In the genomic region with DNA sequence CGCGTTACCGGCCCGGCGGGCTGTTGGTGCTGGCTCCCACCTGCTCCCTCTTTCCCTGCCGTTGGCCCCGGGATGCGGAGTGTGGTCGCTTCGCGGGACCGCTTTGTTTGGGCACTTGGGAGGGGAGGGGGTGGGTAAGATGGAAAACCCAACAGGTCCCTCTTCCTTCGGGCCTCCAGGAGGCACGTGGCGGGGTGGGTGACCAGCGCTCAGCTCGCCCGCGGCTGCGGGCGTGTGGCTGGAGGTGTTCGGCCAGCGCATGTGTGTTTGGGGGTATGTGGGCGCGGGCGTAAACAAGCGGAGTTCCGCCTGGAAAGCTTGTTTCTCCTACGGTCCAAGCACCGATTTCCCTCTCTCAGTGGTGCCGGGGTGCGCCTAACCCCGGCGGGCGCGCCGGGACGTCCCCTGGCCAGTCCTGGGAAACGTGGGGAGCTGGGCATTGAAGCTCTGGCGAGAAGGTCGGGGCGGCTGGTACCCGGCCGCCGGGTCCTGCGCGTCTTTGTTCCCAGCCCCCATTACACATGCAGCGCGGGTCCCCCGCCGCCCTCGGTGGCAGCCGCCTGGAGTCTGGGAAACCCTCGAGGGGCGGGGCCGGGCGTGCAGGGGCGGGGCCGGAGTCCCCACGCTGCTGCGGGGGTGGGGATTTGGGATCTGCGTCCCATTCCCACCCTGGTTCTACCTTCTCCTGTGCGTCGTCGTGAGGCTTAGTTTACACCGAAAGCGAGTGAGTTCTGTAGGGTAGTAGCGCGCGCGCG, we compare ENCODE assay signal across 8 cellular contexts. TPM values are rescaled to one million over a fixed set of nuclear protein-coding genes. Genes with fewer than 3 reads are reported as not detected.
DNase-seq lines count a peak whose midpoint lies in the region; ATAC-seq and TF ChIP-seq lines count a peak whose summit lies in the region.

No MANE protein-coding gene starts in this region.

- ATAC-seq in PC-3 (peak; percentile 61), heart left ventricle (peak; percentile 48 to 72 (median 66))

- H3K9me2 ChIP-seq in PC-3 (replicated peaks; ENCODE audit: low read length): no peaks in the 10 kb centered on the region

- H3K9me3 ChIP-seq in PC-3 (ENCODE audit: low read length) (no peaks in the 10 kb centered on the region; the same call in 1 of the 2 replicates), adipocyte (ENCODE audit: control insufficient read depth, low read length) (no peaks in the 10 kb centered on the region), heart left ventricle (no peaks in the 10 kb centered on the region)

- intact Hi-C loops in PC-3 (cut with micrococcal nuclease) (loop anchor here (1.0 to 10.0 kb wide), 3 partner anchors 106 to 450 kb away; a partner anchor contains a TSS), heart left ventricle (cut with DNase I) (loop anchor here in 2 of 10 donors (5.0 to 10.0 kb wide), 2 partner anchors 318 to 320 kb away; a partner anchor contains a TSS)

- peak overlapping the region; percentile 18; the same call in 1 of the 2 replicates for H3K27ac ChIP-seq in PC-3 (ENCODE audit: low read length)
- H3K27ac ChIP-seq in heart left ventricle: peak overlapping the region in 11 of 12 donors; percentile 71 to 95 (median 81)

- BruUV-seq in PC-3 (replicated peaks; lab: Mats Ljungman, UMichigan): TSS peak; percentile 54

- no peak for TF ChIP-seq POLR2A in heart left ventricle (IDR thresholded peaks at IDR 0.05)

- no peaks in the 10 kb centered on the region for H3K27me3 Mint-ChIP-seq in osteocyte (ENCODE audit: unreplicated experiment)

- peaks cover 27% of the 10 kb centered on the region for H3K4me1 Mint-ChIP-seq in osteocyte (ENCODE audit: unreplicated experiment)

- H3K4me3 ChIP-seq in PC-3 (ENCODE audit: low read length): peak overlapping the region; percentile 82
- H3K4me3 ChIP-seq in adipocyte (ENCODE audit: low read length): peak overlapping the region; percentile 83
- peak overlapping the region; percentile 76 to 98 (median 89) for H3K4me3 ChIP-seq in heart left ventricle

- TF ChIP-seq CTCF in PC-3 (conservative IDR thresholded peaks at IDR 0.05; ENCODE audit: low read depth, low read length) (no peak), heart left ventricle (IDR thresholded peaks at IDR 0.05) (no peak), osteocyte (IDR thresholded peaks at IDR 0.05) (no peak)

- H3F3A ChIP-seq in PC-3 (ENCODE audit: low read length, unreplicated experiment): no peaks in the 10 kb centered on the region

- peak overlapping the region; percentile 92 for H2AFZ ChIP-seq in PC-3 (ENCODE audit: low read length)

- 0% methylated on average over 19 to 72 of the region's 72 CpGs for WGBS in heart left ventricle, 4 donors

- POLR2A ChIA-PET in PC-3 (lab: Charles Lee; ENCODE audit: unreplicated experiment): interaction anchor here (0.5 to 0.6 kb wide), 2 partner anchors 11 to 254 kb away, joined by 3 to 4 read pairs; no protein-coding TSS in a partner anchor

- peak overlapping the region; percentile 93 for H3K27ac Mint-ChIP-seq in osteocyte (ENCODE audit: unreplicated experiment)

- no peaks in the 10 kb centered on the region for H4K20me1 ChIP-seq in PC-3 (ENCODE audit: low read length)

- peaks cover 28% of the 10 kb centered on the region; the same call in 1 of the 2 replicates for H3K4me1 ChIP-seq in PC-3 (ENCODE audit: insufficient read depth, low read length)
- H3K4me1 ChIP-seq in adipocyte (ENCODE audit: control insufficient read depth, insufficient read depth, low read length): peaks cover 26% of the 10 kb centered on the region
- H3K4me1 ChIP-seq in heart left ventricle: peaks cover 0 to 54% (median 41%) of the 10 kb centered on the region in 12 donors

- no peaks in the 10 kb centered on the region for H3K9me3 Mint-ChIP-seq in osteocyte (ENCODE audit: unreplicated experiment)

- peak overlapping the region; percentile 100 for H3K4me2 ChIP-seq in PC-3 (ENCODE audit: low read length)

- H3K27me3 ChIP-seq in PC-3 (ENCODE audit: low read length) (no peaks in the 10 kb centered on the region), adipocyte (replicated peaks; ENCODE audit: control insufficient read depth, insufficient read depth, low read length) (no peaks in the 10 kb centered on the region), heart left ventricle (peaks cover 0 to 9% (median 0%) of the 10 kb centered on the region in 9 donors)

- no peaks in the 10 kb centered on the region for H3K36me3 Mint-ChIP-seq in osteocyte (ENCODE audit: unreplicated experiment)

- peaks cover 30% of the 10 kb centered on the region for H3K79me2 ChIP-seq in PC-3 (ENCODE audit: low read length)

- H3K9ac ChIP-seq in PC-3 (ENCODE audit: low read length) (peak overlapping the region; percentile 81), adipocyte (ENCODE audit: low read length) (peak overlapping the region; percentile 77)

- peak overlapping the region; percentile 98 for H3K4me3 Mint-ChIP-seq in osteocyte (ENCODE audit: unreplicated experiment)

- CTCF ChIA-PET in PC-3 (lab: Charles Lee): interaction anchor here (0.6 kb wide), 1 partner anchor 108 kb away, joined by 5 read pairs; a partner anchor contains a TSS

- DNase-seq in SIG-M5 treated with dmso at 0.1 percent for 504 hours (lab: John Stamatoyannopoulos, UW; ENCODE audit: unreplicated experiment) (peak; percentile 57), SIG-M5 (lab: John Stamatoyannopoulos, UW) (no peak), HS-5 (ENCODE audit: low read depth) (peak; percentile 25), PC-3 (peak; percentile 85), adipocyte (ENCODE audit: low read depth) (peak; percentile 70), heart left ventricle (peak; percentile 73 to 85 (median 81)), osteocyte (ENCODE audit: extremely low spot score, unreplicated experiment) (peak; percentile 87), A172 (ENCODE audit: low spot score) (no peak)

- H3K36me3 ChIP-seq in PC-3 (ENCODE audit: low read depth, low read length) (no peaks in the 10 kb centered on the region), adipocyte (ENCODE audit: control insufficient read depth, insufficient read depth, low read length, severe bottlenecking) (no peaks in the 10 kb centered on the region), heart left ventricle (no peaks in the 10 kb centered on the region)

RNA-seq across cellular contexts. Expression of a gene that starts 1.4 kb away (rescaled TPM):
- total RNA-seq in PC-3 (2014; rRNA removed) (1.5 and 1.8 TPM in 2 replicates), heart left ventricle (10 to 100 TPM in 1 of 9 donors, 1 to 10 TPM in 8; 3.5 to 12.4 (median 6.2) TPM), osteocyte (9.4 and 10.3 TPM in 2 replicates)
- 1 to 10 TPM; 1.3 to 1.5 TPM for polyA plus RNA-seq in heart left ventricle
- 1.2 and 1.3 TPM in 2 replicates for total RNA-seq in A172 (2014; rRNA removed; shearing (Covaris generic))

RNA-seq across cellular contexts. Expression of a gene that starts 41.1 kb away (rescaled TPM):
- 10.0 and 11.3 TPM in 2 replicates for total RNA-seq in PC-3 (2014; rRNA removed)
- 10 to 100 TPM; 18.3 to 35.6 (median 25.0) TPM for total RNA-seq in heart left ventricle
- polyA plus RNA-seq in heart left ventricle: 10 to 100 TPM; 19.1 to 35.9 TPM
- 17.9 and 18.4 TPM in 2 replicates for total RNA-seq in osteocyte
- total RNA-seq in A172 (2014; rRNA removed; shearing (Covaris generic)): 10.9 and 13.6 TPM in 2 replicates

Comparison
In these comparisons a context has a peak if more than half of its experiments do, and no peak if none do; other contexts are left out.
1. DNase-seq: peak in SIG-M5 treated with dmso at 0.1 percent for 504 hours (single experiment), HS-5 (single experiment), PC-3 (single experiment), adipocyte (single experiment), heart left ventricle (5 of 5) and osteocyte (single experiment); none in SIG-M5 (single experiment) and A172 (single experiment).
2. Peak in every context shown above with its lines, with median percentiles within 50 percentile points of each other: H3K4me3 ChIP-seq.